Comparison of ENCODE assay signal across 1 cellular context in the genomic region with DNA sequence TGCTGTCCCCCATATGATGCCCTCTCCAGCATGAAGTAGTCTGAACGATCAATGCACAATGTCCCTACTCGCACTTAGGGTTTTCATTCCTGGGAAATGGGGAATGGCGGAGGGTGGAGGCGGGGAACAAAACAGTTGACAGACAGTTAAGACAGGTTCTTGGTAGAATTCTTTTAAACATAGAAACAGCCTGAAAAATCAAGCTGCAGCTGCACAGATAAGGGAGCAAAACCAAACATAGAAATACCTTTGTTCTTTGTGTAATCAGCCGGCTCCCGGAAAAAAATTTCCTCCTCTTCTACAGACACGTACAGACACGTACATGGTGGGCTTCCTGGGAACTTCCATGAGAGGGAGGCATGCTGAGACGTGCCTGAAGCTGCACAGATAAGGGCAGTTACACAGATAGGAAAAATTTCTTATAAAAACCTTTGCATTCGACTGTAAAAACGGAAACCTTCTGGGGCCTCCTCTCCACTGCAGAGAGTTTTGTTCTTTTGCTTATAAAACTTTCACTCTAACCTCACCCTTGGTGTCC.
TF ChIP-seq lines count a peak whose summit lies in the region.

No MANE protein-coding gene starts in this region.

TF ChIP-seq in HepG2, 621 proteins besides CTCF, POLR2A, EP300 and RAD21:
- TF ChIP-seq KDM3A (CRISPR knock-in tag; IDR thresholded peaks at IDR 0.05; ENCODE audit: low read depth) (no peak), HCFC1 (IDR thresholded peaks at IDR 0.05; ENCODE audit: low read depth, low read length) (no peak), ZNF574 (CRISPR knock-in tag; IDR thresholded peaks at IDR 0.05) (no peak), ESRRA (CRISPR knock-in tag; IDR thresholded peaks at IDR 0.05; ENCODE audit: low read depth) (no peak), REPIN1 (CRISPR knock-in tag; IDR thresholded peaks at IDR 0.05; ENCODE audit: borderline replicate concordance, low read depth) (no peak)
